Comparison of ENCODE assay signal across 21 cellular contexts in genomic region chr1:77202746-77203145, GRCh38. TPM values are rescaled to one million over a fixed set of nuclear protein-coding genes. Genes with fewer than 3 reads are reported as not detected.
DNase-seq lines count a peak whose midpoint lies in the region; FAIRE-seq and TF ChIP-seq lines count a peak whose summit lies in the region.
"Had no signal": no experiment of that assay in that cellular context is flagged by ENCODE, and none has a peak within 500 bp of the region (broad histone marks: within the 10 kb centered on the region; RNA-seq: fewer than 3 reads in every experiment).

No MANE protein-coding gene starts in this region.

- H3K9me3 ChIP-seq in Caco-2: peaks cover 6% of the 10 kb centered on the region; the same call in 1 of the 2 replicates
- H3K9me3 ChIP-seq in hepatocyte (ENCODE audit: low read depth): no peaks in the 10 kb centered on the region
- H3K9me3 ChIP-seq in BE2C: no peaks in the 10 kb centered on the region

- BruUV-seq in Caco-2 (replicated peaks; lab: Mats Ljungman, UMichigan): no TSS peak

- peak overlapping the region; percentile 5 for H3K27ac ChIP-seq in hepatocyte

- H3K36me3 Mint-ChIP-seq in Caco-2 (ENCODE audit: insufficient read depth, unreplicated experiment): no peaks in the 10 kb centered on the region
- peaks cover 6% of the 10 kb centered on the region for H3K36me3 Mint-ChIP-seq in chondrocyte (ENCODE audit: low read depth)

- peak overlapping the region; percentile 52 for H3K4me2 ChIP-seq in hepatocyte

- H3K4me3 Mint-ChIP-seq in Caco-2 (ENCODE audit: unreplicated experiment) (no peak overlapping the region), chondrocyte (ENCODE audit: unreplicated experiment) (no peak overlapping the region)
- H3K4me3 Mint-ChIP-seq: B cell; CD4-positive, CD25-positive, alpha-beta regulatory T cell; CD8-positive, alpha-beta memory T cell; H9; IgD-negative memory B cell had no signal

- no peak for DNase-seq in Caco-2
- DNase-seq in chondrocyte (ENCODE audit: low spot score): no peak
- no peak for DNase-seq in hepatocyte (ENCODE audit: low spot score)
- DNase-seq in H54 (ENCODE audit: insufficient read length, low spot score): no peak
- DNase-seq in NCI-H2029 (lab: John Stamatoyannopoulos, UW): no peak
- no peak for DNase-seq in DMS79 (lab: John Stamatoyannopoulos, UW)
- no peak for DNase-seq in BE2C
- DNase-seq: C1 segment of cervical spinal cord; CD4-positive, CD25-positive, alpha-beta regulatory T cell; CD8-positive, alpha-beta memory T cell; COR-L47; DMS153; DMS79 treated with DMSO at 0.1 percent for 48 hours; GF-D8; GOT3; H9; KBM-7 had no signal

- H3K27me3 Mint-ChIP-seq in Caco-2 (ENCODE audit: insufficient read depth, unreplicated experiment) (no peaks in the 10 kb centered on the region), chondrocyte (ENCODE audit: low read depth) (no peaks in the 10 kb centered on the region)
- H3K27me3 Mint-ChIP-seq: B cell; CD4-positive, CD25-positive, alpha-beta regulatory T cell; CD8-positive, alpha-beta memory T cell; IgD-negative memory B cell had no signal

- H3K36me3 ChIP-seq in Caco-2 (ENCODE audit: control insufficient read depth, insufficient read depth, low read length) (no peaks in the 10 kb centered on the region), hepatocyte (replicated peaks; ENCODE audit: insufficient read depth, low read depth) (no peaks in the 10 kb centered on the region), BE2C (no peaks in the 10 kb centered on the region)

- no peaks in the 10 kb centered on the region for H3K79me2 ChIP-seq in hepatocyte

- peak overlapping the region; percentile 40 for H3K27ac Mint-ChIP-seq in Caco-2 (ENCODE audit: unreplicated experiment)
- peak overlapping the region; percentile 78 for H3K27ac Mint-ChIP-seq in chondrocyte (ENCODE audit: unreplicated experiment)
- H3K27ac Mint-ChIP-seq: B cell, H9, IgD-negative memory B cell had no signal

- no peak overlapping the region for H2AFZ ChIP-seq in hepatocyte

- H3K27me3 ChIP-seq in Caco-2 (replicated peaks; ENCODE audit: control insufficient read depth, insufficient read depth, low read length): no peaks in the 10 kb centered on the region
- no peaks in the 10 kb centered on the region for H3K27me3 ChIP-seq in hepatocyte
- H3K27me3 ChIP-seq in BE2C: no peaks in the 10 kb centered on the region

- TF ChIP-seq POLR2A in H54 (IDR thresholded peaks at IDR 0.05; ENCODE audit: low read depth, low read length): no peak

- 0 out of 2 replicates have a peak, but pooled peaks cover 6% of the 10 kb centered on the region for H3K4me1 ChIP-seq in Caco-2
- no peaks in the 10 kb centered on the region for H3K4me1 ChIP-seq in hepatocyte (ENCODE audit: insufficient read depth)
- no peaks in the 10 kb centered on the region for H3K4me1 ChIP-seq in BE2C

- no peak for TF ChIP-seq CTCF in Caco-2 (IDR thresholded peaks at IDR 0.05; ENCODE audit: insufficient read depth in 1 of 2, low read depth in 1 of 2, low read length in 1 of 2, severe bottlenecking in 1 of 2, unreplicated experiment in 1 of 2)
- TF ChIP-seq CTCF in chondrocyte (IDR thresholded peaks at IDR 0.05): no peak
- TF ChIP-seq CTCF in hepatocyte (IDR thresholded peaks at IDR 0.05; ENCODE audit: poor library complexity): no peak
- no peak for TF ChIP-seq CTCF in BE2C (IDR thresholded peaks at IDR 0.05; ENCODE audit: low read depth, low read length)

- intact Hi-C loops in Caco-2 (cut with micrococcal nuclease; ENCODE audit: unreplicated experiment): no loop called here

- no peaks in the 10 kb centered on the region for H4K20me1 ChIP-seq in hepatocyte (ENCODE audit: insufficient read depth, poor library complexity, severe bottlenecking)

- H3K9me3 Mint-ChIP-seq in Caco-2 (ENCODE audit: unreplicated experiment) (peaks cover 12% of the 10 kb centered on the region), chondrocyte (ENCODE audit: low read depth) (peaks cover 10% of the 10 kb centered on the region)

- WGBS in hepatocyte (ENCODE audit: low lambda C conversion rate, missing lambda C conversion rate): 79% methylated on average over 3 of the region's 3 CpGs

- POLR2A ChIA-PET in Caco-2 (lab: Charles Lee): no interaction called here

- no peak overlapping the region for H3K4me3 ChIP-seq in Caco-2 (ENCODE audit: low read depth, low read length)
- H3K4me3 ChIP-seq in hepatocyte: no peak overlapping the region
- no peak overlapping the region for H3K4me3 ChIP-seq in BE2C (ENCODE audit: low read depth, low read length)

- no peaks in the 10 kb centered on the region for H3K9me2 ChIP-seq in hepatocyte (replicated peaks; ENCODE audit: insufficient read depth)

- peaks cover 11% of the 10 kb centered on the region for H3K4me1 Mint-ChIP-seq in Caco-2 (ENCODE audit: low read depth, unreplicated experiment)
- H3K4me1 Mint-ChIP-seq in chondrocyte (ENCODE audit: low read depth): peaks cover 14% of the 10 kb centered on the region
- H3K4me1 Mint-ChIP-seq: B cell, H9 had no signal

- CTCF ChIA-PET in Caco-2 (lab: Charles Lee): no interaction called here

- FAIRE-seq in H54 (lab: Jason Lieb, UNC): no peak
- FAIRE-seq: A204.1, HepG2 had no signal

RNA-seq across cellular contexts. Expression of gene PIGK, which starts 16.5 kb away (rescaled TPM):
- total RNA-seq in Caco-2 (2022): 16.6 and 19.7 TPM in 2 replicates
- 39.7 to 56.4 TPM (median 41.5 TPM) in 3 replicates for total RNA-seq in chondrocyte
- 25.4 and 37.1 TPM in 2 replicates for total RNA-seq in hepatocyte
- polyA plus RNA-seq in hepatocyte: 19.4 and 27.4 TPM in 2 replicates
- polyA plus RNA-seq in BE2C (2012; ENCODE audit: insufficient read depth, insufficient read length, low read depth): 10.2 TPM
